ENCODE assay signal across 8 cellular contexts in genomic region chr5:54518146-54519082, GRCh38. TPM values are rescaled to one million over a fixed set of nuclear protein-coding genes. Genes with fewer than 3 reads are reported as not detected.
DNase-seq lines count a peak whose midpoint lies in the region; ATAC-seq and TF ChIP-seq lines count a peak whose summit lies in the region.

No MANE protein-coding gene starts in this region.

- 29 to 32% methylated on average over 90 to 99 of the region's 99 CpGs for WGBS in lung, 2 donors

- in situ Hi-C loops in Caki2 (cut with HindIII; ENCODE audit: low pct_unique_long_range_greater_than_20kb, low sequenced_read_pairs) = no loop called here

- peak overlapping the region; percentile 87 for H3K4me3 ChIP-seq in lung

- H3K27ac ChIP-seq in KOPT-K1 (ENCODE audit: low read depth, low read length, poor library complexity, severe bottlenecking) (peak overlapping the region; percentile 58), lung (ENCODE audit: low read depth in 1 of 2, low read length in 1 of 2) (peak overlapping the region; percentile 92 to 98)

- no peaks in the 10 kb centered on the region for H3K27me3 ChIP-seq in lung (ENCODE audit: control insufficient read depth, insufficient read depth)

- H3K4me1 ChIP-seq in lung (ENCODE audit: control insufficient read depth in 2 of 2, insufficient read depth in 2 of 2, low read length in 2 of 2) = peaks cover 14 to 15% of the 10 kb centered on the region in 2 donors

- no peaks in the 10 kb centered on the region for H3K9me3 ChIP-seq in KOPT-K1 (ENCODE audit: insufficient read depth, low read length, poor library complexity, severe bottlenecking)
- H3K9me3 ChIP-seq in lung (ENCODE audit: control insufficient read depth in 2 of 2, insufficient read depth in 1 of 2, low read length in 1 of 2) = no peaks in the 10 kb centered on the region

- TF ChIP-seq CTCF in lung (IDR thresholded peaks at IDR 0.05; ENCODE audit: control extremely low read depth, extremely low read depth) = no peak

- no peaks in the 10 kb centered on the region for H3K36me3 ChIP-seq in KOPT-K1 (ENCODE audit: insufficient read depth, low read length)
- peaks cover 0 to 2% of the 10 kb centered on the region in 2 donors for H3K36me3 ChIP-seq in lung (ENCODE audit: control insufficient read depth in 2 of 2, insufficient read depth in 2 of 2, low read length in 2 of 2)

- peak; percentile 32 for ATAC-seq in GM21529 (IDR thresholded peaks at IDR 0.05; ENCODE audit: unreplicated experiment)
- ATAC-seq in lung (ENCODE audit: insufficient read depth, low FRiP score) = peak; percentile 61

- peak; percentile 29 for DNase-seq in Caki2 (ENCODE audit: low read depth)
- peak; percentile 67 for DNase-seq in activated CD4-positive, alpha-beta T cell treated with anti-CD3 and anti-CD28 coated beads for 48 hours
- peak; percentile 68 for DNase-seq in dermis blood vessel endothelial cell
- peak; percentile 59 for DNase-seq in lung (ENCODE audit: low spot score)
- peak; percentile 13 for DNase-seq in stimulated activated CD8-positive, alpha-beta memory T cell treated with anti-CD3 and anti-CD28 coated beads, Interleukin-15, amount 100 ng/mL, for 24 hours (ENCODE audit: low read depth)
- no peak for DNase-seq in NCI-H2107 treated with DMSO at 0.1 percent for 48 hours (lab: John Stamatoyannopoulos, UW; ENCODE audit: unreplicated experiment)

RNA-seq across cellular contexts. Expression of gene SNX18, which starts 0.9 kb away (rescaled TPM):
- 4.3 and 6.7 TPM in 2 replicates for total RNA-seq in Caki2 (2014; rRNA removed; shearing (Covaris generic); ENCODE audit: low replicate concordance)
- total RNA-seq in dermis blood vessel endothelial cell (22.2 and 32.0 TPM in 2 replicates), lung (10 to 100 TPM; 36.9 to 43.4 TPM)
- polyA plus RNA-seq in lung = 10 to 100 TPM in 1 of 2 donors, 1 to 10 TPM in 1; 5.5 to 33.0 TPM
